ENCODE assay signal across 24 cellular contexts in genomic region chr10:71349401-71349800, GRCh38. TPM values are rescaled to one million over a fixed set of nuclear protein-coding genes. Genes with fewer than 3 reads are reported as not detected.
DNase-seq lines count a peak whose midpoint lies in the region; ATAC-seq and TF ChIP-seq lines count a peak whose summit lies in the region.
"Had no signal": no experiment of that assay in that cellular context is flagged by ENCODE, and none has a peak within 500 bp of the region (broad histone marks: within the 10 kb centered on the region; RNA-seq: fewer than 3 reads in every experiment).

No MANE protein-coding gene starts in this region.

- no peak overlapping the region for H3K9ac ChIP-seq in mammary epithelial cell (ENCODE audit: insufficient read depth, low read length)

- intact Hi-C loops in mammary epithelial cell (cut with micrococcal nuclease), result loop anchor here (1.0 kb wide), 1 partner anchor 15 kb away; no protein-coding TSS in a partner anchor

- no peaks in the 10 kb centered on the region for H3K9me3 ChIP-seq in mammary epithelial cell (replicated peaks; ENCODE audit: insufficient read depth, low read length)
- H3K9me3 ChIP-seq: ovary, sigmoid colon, testis had no signal

- WGBS in mammary epithelial cell (ENCODE audit: low coverage, missing lambda C conversion rate), result 66% methylated on average over 5 of the region's 7 CpGs

- TF ChIP-seq CTCF in mammary epithelial cell (conservative IDR thresholded peaks at IDR 0.05 in 1 of 2, IDR thresholded peaks at IDR 0.05 in 1 of 2; ENCODE audit: extremely low read depth in 1 of 2, insufficient read depth in 1 of 2, low read depth in 1 of 2, low read length in 2 of 2), result no peak
- TF ChIP-seq CTCF in brain microvascular endothelial cell (IDR thresholded peaks at IDR 0.05; ENCODE audit: low read depth, low read length, missing control alignments), result no peak

- H3K4me2 ChIP-seq in mammary epithelial cell (ENCODE audit: insufficient read depth, low read depth, low read length), result peak overlapping the region; percentile 11

- no peaks in the 10 kb centered on the region for H4K20me1 ChIP-seq in mammary epithelial cell (ENCODE audit: insufficient read depth, low read length)

- no peaks in the 10 kb centered on the region for H3K36me3 ChIP-seq in mammary epithelial cell (ENCODE audit: insufficient read depth, low read length)
- no peaks in the 10 kb centered on the region for H3K36me3 ChIP-seq in brain microvascular endothelial cell (replicated peaks)
- H3K36me3 ChIP-seq: ovary had no signal

- peak; percentile 75 for DNase-seq in Daoy (ENCODE audit: low read depth)
- peak; percentile 18 for DNase-seq in NCI-H226
- peak; percentile 88 for DNase-seq in mammary epithelial cell
- peak; percentile 45 for DNase-seq in kidney tubule cell (ENCODE audit: low spot score)
- no peak for DNase-seq in brain microvascular endothelial cell
- DNase-seq: activated CD4-positive, alpha-beta T cell treated with anti-CD3 and anti-CD28 coated beads for 36 hours; activated T-cell treated with anti-CD3 and anti-CD28 coated beads, Interleukin-2, amount 50 U/mL, for 72 hours; endodermal cell; Karpas-422; kidney; mesenchymal stem cell; natural killer cell; NCI-H1092 treated with DMSO at 0.1 percent for 48 hours; NCI-H2029 treated with DMSO at 0.1 percent for 48 hours; NCI-H524; ovary; sigmoid colon; testis had no signal

- H3K27me3 ChIP-seq in mammary epithelial cell (ENCODE audit: insufficient read depth, low read length) (no peaks in the 10 kb centered on the region), brain microvascular endothelial cell (replicated peaks) (no peaks in the 10 kb centered on the region)
- H3K27me3 ChIP-seq: ovary, sigmoid colon, testis had no signal

- no peak for ATAC-seq in GM21723 (IDR thresholded peaks at IDR 0.05; ENCODE audit: unreplicated experiment)
- no peak for ATAC-seq in HG02885 (IDR thresholded peaks at IDR 0.05; ENCODE audit: poor library complexity, unreplicated experiment)
- ATAC-seq in HG03097 (IDR thresholded peaks at IDR 0.05; ENCODE audit: low FRiP score, unreplicated experiment), result no peak
- ATAC-seq: activated CD4-positive, alpha-beta T cell treated with anti-CD3 and anti-CD28 coated beads for 36 hours; activated T-cell treated with anti-CD3 and anti-CD28 coated beads, Interleukin-2, amount 50 U/mL, for 72 hours; Right ventricle myocardium inferior; stimulated activated memory B cell treated with anti-CD40 and anti-IgM and Interleukin-4, amounts not matched to agents 10 μg/mL and 1 μg/mL and 100 μg/mL, for 72 hours had no signal

- no peak overlapping the region for H3K27ac ChIP-seq in mammary epithelial cell (ENCODE audit: insufficient read depth, low read depth, low read length)
- no peak overlapping the region for H3K27ac ChIP-seq in brain microvascular endothelial cell
- H3K27ac ChIP-seq: coronary artery, ovary, sigmoid colon, testis had no signal

- H3K4me1 ChIP-seq in mammary epithelial cell (ENCODE audit: insufficient read depth, low read length), result peaks cover 21% of the 10 kb centered on the region
- H3K4me1 ChIP-seq: sigmoid colon, testis had no signal

- CTCF ChIA-PET in mammary epithelial cell (lab: Charles Lee; ENCODE audit: low non-redundant PET), result no interaction called here

- H3K79me2 ChIP-seq in mammary epithelial cell (ENCODE audit: insufficient read depth, low read length), result no peaks in the 10 kb centered on the region

- H3K4me3 ChIP-seq in mammary epithelial cell (replicated peaks in 1 of 3; ENCODE audit: insufficient read depth in 1 of 3, low read depth in 2 of 3, low read length in 3 of 3), result no peak overlapping the region
- no peak overlapping the region for H3K4me3 ChIP-seq in brain microvascular endothelial cell (ENCODE audit: low read depth, low read length)
- H3K4me3 ChIP-seq: coronary artery, ovary, sigmoid colon, testis had no signal

- dilution Hi-C loops in mammary epithelial cell (cut with HindIII; ENCODE audit: low sequenced_read_pairs), result no loop called here

- no TSS peak for BruUV-seq in mammary epithelial cell (replicated peaks; lab: Mats Ljungman, UMichigan)

- in situ Hi-C loops in mammary epithelial cell (cut with MboI; ENCODE audit: low sequenced_read_pairs in 2 of 2), result no loop called here
- in situ Hi-C loops in brain microvascular endothelial cell (cut with HindIII; ENCODE audit: low pct_ligation_motif_present, low sequenced_read_pairs), result no loop called here

- H2AFZ ChIP-seq in mammary epithelial cell (ENCODE audit: low read depth, low read length), result no peak overlapping the region

RNA-seq across cellular contexts. Expression of gene SLC29A3, which starts 30.3 kb away (rescaled TPM):
- total RNA-seq in Daoy (2014; rRNA removed; shearing (Covaris generic)), result 0.63 and 1.3 TPM in 2 replicates
- total RNA-seq in mammary epithelial cell, result 1 to 10 TPM; 3.5 to 8.2 TPM
- polyA plus RNA-seq in mammary epithelial cell, result 1.9 TPM
- 2.6 TPM for polyA minus RNA-seq in mammary epithelial cell

RNA-seq across cellular contexts. Expression of gene CDH23, which starts 47.3 kb away (rescaled TPM):
- total RNA-seq in Daoy (2014; rRNA removed; shearing (Covaris generic)), result 0.21 and 0.40 TPM in 2 replicates
- total RNA-seq in mammary epithelial cell, result under 1 TPM; 0.05 to 0.17 TPM
- 0.03 TPM for polyA plus RNA-seq in mammary epithelial cell
- not detected for polyA minus RNA-seq in mammary epithelial cell
